Comparison of ENCODE assay signal across 26 cellular contexts in the genomic region with DNA sequence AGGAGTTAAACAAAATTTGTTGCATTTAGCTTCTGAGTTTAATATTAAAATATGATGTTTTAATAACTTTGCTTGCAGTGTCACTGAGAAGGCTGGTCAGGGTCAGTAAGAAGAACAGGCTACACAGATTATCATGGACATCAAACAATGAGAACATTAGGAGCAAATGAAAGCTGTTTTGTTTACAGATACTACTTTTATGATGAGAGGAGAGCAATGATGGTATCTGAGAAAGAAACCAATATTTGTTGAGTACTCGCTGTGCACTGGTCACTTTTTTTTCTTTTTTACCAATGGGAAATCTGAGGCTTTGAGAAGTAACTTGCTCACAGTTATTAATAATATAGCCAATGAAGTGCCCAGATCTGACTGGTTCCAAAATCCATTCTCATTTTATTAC.
"Had no signal": no experiment of that assay in that cellular context is flagged by ENCODE, and none has a peak within 500 bp of the region (broad histone marks: within the 10 kb centered on the region; RNA-seq: fewer than 3 reads in every experiment).

No MANE protein-coding gene starts in this region.

- H3K9me3 Mint-ChIP-seq: mesothelial cell of epicardium; naive B cell; nephron progenitor cell; stimulated activated effector memory CD8-positive, alpha-beta T cell treated with anti-CD3 and anti-CD28 coated beads, Interleukin-12 subunit alpha, Interleukin-12 subunit beta, amount 100 ng/mL, for 72 hours had no signal

- H3K27me3 Mint-ChIP-seq: naive B cell had no signal

- H3K36me3 ChIP-seq: esophagus muscularis mucosa, gastroesophageal sphincter, heart left ventricle, left lung, sigmoid colon, stomach, thyroid gland had no signal

- H3K27me3 ChIP-seq: esophagus muscularis mucosa, foreskin keratinocyte, gastroesophageal sphincter, heart left ventricle, hepatocyte, left lung, sigmoid colon, stomach, thyroid gland had no signal

- H3K27ac ChIP-seq: coronary artery, esophagus muscularis mucosa, foreskin keratinocyte, gastroesophageal sphincter, heart left ventricle, hepatocyte, left lung, psoas muscle, sigmoid colon, stomach, thyroid gland had no signal

- H3K9me3 ChIP-seq: esophagus muscularis mucosa, gastroesophageal sphincter, heart left ventricle, left lung, mucosa of descending colon, psoas muscle, sigmoid colon, stomach, thyroid gland had no signal

- H3K4me3 Mint-ChIP-seq: mesothelial cell of epicardium, nephron progenitor cell had no signal

- DNase-seq: dermis blood vessel endothelial cell; effector memory CD4-positive, alpha-beta T cell; foreskin keratinocyte; heart left ventricle; left cardiac atrium; left lung; mesenchymal stem cell; mucosa of descending colon; naive B cell; nephron progenitor cell; nucleus accumbens; psoas muscle; right cardiac atrium; sigmoid colon; stimulated activated CD4-positive, alpha-beta T cell treated with anti-CD3 and anti-CD28 coated beads, Interleukin-2, amount 100 ng/mL, for 24 hours; stimulated activated CD4-positive, alpha-beta T cell treated with anti-CD3 and anti-CD28 coated beads, Interleukin-4, amount 100 ng/mL, for 24 hours; stimulated activated naive CD4-positive, alpha-beta T cell treated with Interleukin-2 at 50 U/mL for 16 hours; stomach; thyroid gland; trophoblast cell had no signal

- ATAC-seq: foreskin keratinocyte; gastroesophageal sphincter; heart left ventricle; left cardiac atrium; left lung; mucosa of descending colon; psoas muscle; right cardiac atrium; stimulated activated effector memory CD8-positive, alpha-beta T cell treated with anti-CD3 and anti-CD28 coated beads, Interleukin-12 subunit alpha, Interleukin-12 subunit beta, amount 100 ng/mL, for 72 hours had no signal

- H3K27ac Mint-ChIP-seq: mesothelial cell of epicardium; nephron progenitor cell; stimulated activated effector memory CD8-positive, alpha-beta T cell treated with anti-CD3 and anti-CD28 coated beads, Interleukin-12 subunit alpha, Interleukin-12 subunit beta, amount 100 ng/mL, for 72 hours had no signal

- H3K4me3 ChIP-seq: coronary artery, esophagus muscularis mucosa, gastroesophageal sphincter, hepatocyte, left lung, mucosa of descending colon, psoas muscle, sigmoid colon, stomach, thyroid gland had no signal

- H3K36me3 Mint-ChIP-seq: naive B cell; stimulated activated effector memory CD8-positive, alpha-beta T cell treated with anti-CD3 and anti-CD28 coated beads, Interleukin-12 subunit alpha, Interleukin-12 subunit beta, amount 100 ng/mL, for 72 hours had no signal

- H3K4me1 ChIP-seq: foreskin keratinocyte, left lung, stomach, thyroid gland had no signal
